8 cellular contexts compared by ENCODE assay signal in genomic region chr3:100260081-100260684, GRCh38. TPM values are rescaled to one million over a fixed set of nuclear protein-coding genes. Genes with fewer than 3 reads are reported as not detected.
DNase-seq lines count a peak whose midpoint lies in the region; ATAC-seq, FAIRE-seq and TF ChIP-seq lines count a peak whose summit lies in the region.

No MANE protein-coding gene starts in this region.

- peaks cover 26% of the 10 kb centered on the region for H4K20me1 ChIP-seq in astrocyte (ENCODE audit: insufficient read depth, low read length)

- no peak for TF ChIP-seq CTCF in astrocyte (IDR thresholded peaks at IDR 0.05; ENCODE audit: insufficient read depth, low read depth, low read length)

- H3K27me3 ChIP-seq in astrocyte (ENCODE audit: insufficient read depth, low read length) (no peaks in the 10 kb centered on the region), iPS-15b (ENCODE audit: control insufficient read depth, insufficient read depth, low read length) (no peaks in the 10 kb centered on the region)

- H3K4me3 Mint-ChIP-seq in astrocyte (ENCODE audit: unreplicated experiment): peak overlapping the region; percentile 95

- peak overlapping the region; percentile 99 for H3K27ac ChIP-seq in astrocyte (ENCODE audit: low read depth, low read length)

- H3K36me3 ChIP-seq in astrocyte (ENCODE audit: insufficient read depth, low read length) (no peaks in the 10 kb centered on the region), iPS-15b (ENCODE audit: control insufficient read depth, insufficient read depth, low read length) (no peaks in the 10 kb centered on the region)

- H3K9me3 ChIP-seq in astrocyte (ENCODE audit: insufficient read depth, low read depth, low read length): no peaks in the 10 kb centered on the region
- no peaks in the 10 kb centered on the region for H3K9me3 ChIP-seq in iPS-15b (ENCODE audit: control insufficient read depth, insufficient read depth, low read length)

- H3K4me1 Mint-ChIP-seq in astrocyte (ENCODE audit: low read depth, unreplicated experiment): peaks cover 51% of the 10 kb centered on the region

- peak overlapping the region; percentile 96 for H3K27ac Mint-ChIP-seq in astrocyte (ENCODE audit: unreplicated experiment)

- DNase-seq in NCI-H2081 (lab: John Stamatoyannopoulos, UW) (peak; percentile 15 to 59), NCI-H2081 treated with DMSO at 0.1 percent for 48 hours (lab: John Stamatoyannopoulos, UW) (no peak), NCI-H1105 (lab: John Stamatoyannopoulos, UW) (peak; percentile 24), astrocyte (ENCODE audit: low read depth) (peak; percentile 60), skeletal muscle cell (ENCODE audit: low read depth) (no peak)

- FAIRE-seq in astrocyte (lab: Jason Lieb, UNC): no peak

- no peaks in the 10 kb centered on the region for H3K9me3 Mint-ChIP-seq in astrocyte (ENCODE audit: unreplicated experiment)

- peak overlapping the region; percentile 87 for H2AFZ ChIP-seq in astrocyte (ENCODE audit: low read depth, low read length)

- no peaks in the 10 kb centered on the region for H3K27me3 Mint-ChIP-seq in astrocyte (ENCODE audit: low read depth, unreplicated experiment)

- H3K4me1 ChIP-seq in astrocyte (ENCODE audit: insufficient read depth, low read length): peaks cover 17% of the 10 kb centered on the region
- H3K4me1 ChIP-seq in iPS-15b (ENCODE audit: control insufficient read depth, insufficient read depth, low read length): peaks cover 4% of the 10 kb centered on the region

- ATAC-seq in GM18519 (IDR thresholded peaks at IDR 0.05; ENCODE audit: low FRiP score, unreplicated experiment) (no peak), HG03135 (IDR thresholded peaks at IDR 0.05; ENCODE audit: unreplicated experiment) (no peak)

- no peaks in the 10 kb centered on the region for H3K36me3 Mint-ChIP-seq in astrocyte (ENCODE audit: low read depth, unreplicated experiment)

- peak overlapping the region; percentile 92 for H3K4me3 ChIP-seq in astrocyte (ENCODE audit: insufficient read depth, low read depth, low read length)
- peak overlapping the region; percentile 93 for H3K4me3 ChIP-seq in iPS-15b (ENCODE audit: low read depth, low read length)
- H3K4me3 ChIP-seq in skeletal muscle cell (ENCODE audit: low read depth, low read length): peak overlapping the region; percentile 100

- peak overlapping the region; percentile 91 for H3K4me2 ChIP-seq in astrocyte (ENCODE audit: low read length)

- peaks cover 44% of the 10 kb centered on the region for H3K79me2 ChIP-seq in astrocyte (ENCODE audit: insufficient read depth, low read length)

- H3K9ac ChIP-seq in astrocyte (ENCODE audit: low read length): peak overlapping the region; percentile 100
- peak overlapping the region; percentile 4 for H3K9ac ChIP-seq in iPS-15b (ENCODE audit: low read depth, low read length)

RNA-seq across cellular contexts. Expression of gene TBC1D23, which starts 0.6 kb away (rescaled TPM):
- 62.2 and 67.2 TPM in 2 replicates for total RNA-seq in astrocyte

Comparison
In these comparisons a context has a peak if more than half of its experiments do, and no peak if none do; other contexts are left out.
1. DNase-seq: peak in NCI-H2081 (2 of 2), NCI-H1105 (single experiment) and astrocyte (single experiment); none in NCI-H2081 treated with DMSO at 0.1 percent for 48 hours (single experiment) and skeletal muscle cell (single experiment).
2. Peak in every context shown above with its lines, with median percentiles within 50 percentile points of each other: H3K4me3 ChIP-seq.